21 cellular contexts compared by ENCODE assay signal in the genomic region with DNA sequence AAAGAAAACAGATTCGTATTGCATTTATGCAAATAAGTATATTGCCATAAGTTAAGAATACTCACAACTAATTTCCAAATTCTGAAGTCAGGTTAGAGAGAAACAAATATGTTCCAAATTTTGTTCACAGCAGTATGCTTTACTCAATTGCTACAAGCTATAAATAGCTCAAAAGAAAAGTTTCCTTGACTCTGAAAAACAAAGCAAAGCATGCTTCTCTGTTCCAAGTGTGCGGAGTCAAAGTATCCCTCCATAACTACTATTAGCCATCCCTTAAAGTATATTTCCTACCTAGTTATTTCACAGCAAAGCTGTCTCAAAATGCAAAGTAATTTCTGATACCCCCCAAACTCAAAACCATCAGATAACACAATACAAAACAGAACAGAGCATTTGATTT. TPM values are rescaled to one million over a fixed set of nuclear protein-coding genes. Genes with fewer than 3 reads are reported as not detected.
A peak's percentile ranks its signal among the peaks of the same experiment; 100 is the strongest.
DNase-seq lines count a peak whose midpoint lies in the region; ATAC-seq and TF ChIP-seq lines count a peak whose summit lies in the region.
"Had no signal": no experiment of that assay in that cellular context is flagged by ENCODE, and none has a peak within 500 bp of the region (broad histone marks: within the 10 kb centered on the region; RNA-seq: fewer than 3 reads in every experiment).

No MANE protein-coding gene starts in this region.

- TF ChIP-seq CTCF in cardiac muscle cell (IDR thresholded peaks at IDR 0.05; ENCODE audit: low read depth, low read length) = no peak
- no peak for TF ChIP-seq CTCF in chondrocyte (IDR thresholded peaks at IDR 0.05)
- TF ChIP-seq CTCF in mesothelial cell of epicardium (IDR thresholded peaks at IDR 0.05; ENCODE audit: unreplicated experiment) = no peak
- TF ChIP-seq CTCF in uterus (IDR thresholded peaks at IDR 0.05) = no peak

- DNase-seq in cardiac muscle cell (ENCODE audit: low read depth in 1 of 2, low spot score in 1 of 2) = no peak
- no peak for DNase-seq in left cardiac atrium
- no peak for DNase-seq in chondrocyte (ENCODE audit: low spot score)
- no peak for DNase-seq in mesothelial cell of epicardium (ENCODE audit: low spot score in 2 of 2, unreplicated experiment in 2 of 2)
- DNase-seq in uterus = no peak
- DNase-seq in germinal center (ENCODE audit: low spot score) = no peak
- DNase-seq in HuH-7 (ENCODE audit: low spot score) = no peak
- DNase-seq: Calu3; DMS79 treated with DMSO at 0.1 percent for 48 hours; GF-D8; NCI-H1048; NCI-H1417; NCI-H1694; NCI-H2029 treated with DMSO at 0.1 percent for 48 hours; NCI-H446 treated with DMSO at 0.1 percent for 48 hours; NCI-H526; NCI-H82; NK-92 treated with Interleukin-12 subunit alpha and Interleukin-12 subunit beta, amount 100 ng/mL, for 24 hours; PC-3 had no signal

- peaks cover 7% of the 10 kb centered on the region for H3K36me3 Mint-ChIP-seq in chondrocyte (ENCODE audit: low read depth)
- H3K36me3 Mint-ChIP-seq in mesothelial cell of epicardium = peaks cover 23% of the 10 kb centered on the region

- H3K36me3 ChIP-seq in cardiac muscle cell (no peaks in the 10 kb centered on the region), uterus (no peaks in the 10 kb centered on the region)

- H3K27ac ChIP-seq in cardiac muscle cell (peak overlapping the region; percentile 62), uterus (peak overlapping the region; percentile 31 to 53)
- H3K27ac ChIP-seq: HL-60 had no signal

- no peak for TF ChIP-seq POLR2A in uterus (IDR thresholded peaks at IDR 0.05)

- H3K27ac Mint-ChIP-seq in chondrocyte (ENCODE audit: unreplicated experiment) (peak overlapping the region; percentile 25), mesothelial cell of epicardium (peak overlapping the region; percentile 80)

- H3K4me1 ChIP-seq in cardiac muscle cell (ENCODE audit: low read depth) (peaks cover 33% of the 10 kb centered on the region), uterus (no peaks in the 10 kb centered on the region)

- H3K27me3 ChIP-seq in cardiac muscle cell (no peaks in the 10 kb centered on the region), uterus (no peaks in the 10 kb centered on the region)

- H3K9me3 Mint-ChIP-seq in chondrocyte (ENCODE audit: low read depth) (peaks cover 4% of the 10 kb centered on the region), mesothelial cell of epicardium (no peaks in the 10 kb centered on the region)

- no peak overlapping the region for H3K4me3 Mint-ChIP-seq in chondrocyte (ENCODE audit: unreplicated experiment)
- H3K4me3 Mint-ChIP-seq in mesothelial cell of epicardium = no peak overlapping the region

- H3K27me3 Mint-ChIP-seq in chondrocyte (ENCODE audit: low read depth) (no peaks in the 10 kb centered on the region), mesothelial cell of epicardium (ENCODE audit: low read depth) (no peaks in the 10 kb centered on the region)

- peaks cover 41% of the 10 kb centered on the region for H3K4me1 Mint-ChIP-seq in chondrocyte (ENCODE audit: low read depth)
- peaks cover 66% of the 10 kb centered on the region for H3K4me1 Mint-ChIP-seq in mesothelial cell of epicardium

- H3K4me3 ChIP-seq in cardiac muscle cell (no peak overlapping the region), uterus (no peak overlapping the region)

- intact Hi-C loops in left cardiac atrium (cut with DNase I) = no loop called here
- intact Hi-C loops in uterus (cut with DNase I; ENCODE audit: low total_unique reads) = no loop called here

- ATAC-seq in left cardiac atrium = no peak
- ATAC-seq: HCT116, PC-3 had no signal

- H3K9me3 ChIP-seq in cardiac muscle cell (ENCODE audit: low read depth) (no peaks in the 10 kb centered on the region), uterus (no peaks in the 10 kb centered on the region)

RNA-seq across cellular contexts. Expression of a gene that starts 47.3 kb away (rescaled TPM):
- total RNA-seq in cardiac muscle cell (36.5 and 57.1 TPM in 2 replicates), left cardiac atrium (10 to 100 TPM; 87.4 to 95.1 TPM), chondrocyte (21.4 to 36.0 TPM (median 23.7 TPM) in 3 replicates), mesothelial cell of epicardium (29.8 to 36.3 TPM (median 32.6 TPM) in 3 replicates), uterus (100 to 1,000 TPM in 1 of 4 donors, 10 to 100 TPM in 3; 19.4 to 141 (median 40.7) TPM)
- 66.9 and 90.8 TPM in 2 replicates for polyA plus RNA-seq in cardiac muscle cell
